Comparison of ENCODE assay signal across 1 cellular context in the genomic region with DNA sequence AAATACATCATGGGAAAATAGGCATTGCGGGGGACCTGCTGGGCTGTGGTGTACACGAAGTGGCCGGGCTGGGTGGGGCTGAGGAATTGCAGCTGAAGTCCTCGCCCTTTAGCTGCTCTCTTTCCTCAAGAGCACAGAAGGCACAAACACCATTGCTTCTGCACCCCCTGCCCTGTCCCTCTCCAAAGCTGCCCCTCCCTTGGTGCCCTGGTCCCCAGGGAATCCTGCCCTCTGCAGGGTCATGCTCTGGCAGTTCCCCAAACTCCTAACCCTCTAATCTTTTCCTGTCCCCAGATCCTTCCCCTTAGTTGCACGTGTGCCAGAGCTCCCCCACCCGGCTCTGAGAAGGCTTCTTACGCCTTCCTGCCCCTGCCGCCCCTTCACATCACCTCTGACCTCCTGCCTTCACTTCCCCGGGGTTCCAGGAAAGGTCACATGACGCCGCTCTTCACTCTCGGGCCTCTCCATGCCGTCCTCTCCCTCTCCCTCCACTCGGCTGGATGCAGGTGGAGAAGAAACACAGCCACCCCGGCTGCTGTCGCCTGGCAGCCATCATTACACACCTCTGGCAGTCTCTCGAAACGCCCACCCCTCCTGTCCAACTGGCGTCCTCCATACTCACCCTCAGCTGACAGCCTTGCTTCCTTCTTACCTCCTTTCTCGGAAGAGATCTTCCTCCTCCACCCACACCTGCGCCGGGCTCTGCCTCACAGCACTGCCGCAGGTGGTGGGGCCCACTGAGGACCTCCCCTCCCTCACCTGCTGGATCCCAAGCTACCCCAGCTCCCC.
A peak's percentile ranks its signal among the peaks of the same experiment; 100 is the strongest.
TF ChIP-seq lines count a peak whose summit lies in the region.

No MANE protein-coding gene starts in this region.

TF ChIP-seq in HepG2, 621 proteins besides CTCF, POLR2A, EP300 and RAD21 (continues in another document):
- 0 out of 2 replicates have a peak, but pooled peaks have one; percentile 14 for TF ChIP-seq SP5 (CRISPR knock-in tag; IDR thresholded peaks at IDR 0.05; ENCODE audit: borderline replicate concordance, low read depth)
- TF ChIP-seq EHMT2 (IDR thresholded peaks at IDR 0.05; ENCODE audit: borderline replicate concordance, low read depth, low read length): no peak
- TF ChIP-seq, protein P1, sequence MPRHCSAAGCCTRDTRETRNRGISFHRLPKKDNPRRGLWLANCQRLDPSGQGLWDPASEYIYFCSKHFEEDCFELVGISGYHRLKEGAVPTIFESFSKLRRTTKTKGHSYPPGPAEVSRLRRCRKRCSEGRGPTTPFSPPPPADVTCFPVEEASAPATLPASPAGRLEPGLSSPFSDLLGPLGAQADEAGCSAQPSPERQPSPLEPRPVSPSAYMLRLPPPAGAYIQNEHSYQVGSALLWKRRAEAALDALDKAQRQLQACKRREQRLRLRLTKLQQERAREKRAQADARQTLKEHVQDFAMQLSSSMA (CRISPR knock-in tag; IDR thresholded peaks at IDR 0.05): no peak
- no peak for TF ChIP-seq CHD2 (IDR thresholded peaks at IDR 0.05; ENCODE audit: low read depth, low read length)
- TF ChIP-seq ZNF225 (CRISPR knock-in tag; IDR thresholded peaks at IDR 0.05): no peak
- no peak for TF ChIP-seq ADNP (CRISPR knock-in tag; IDR thresholded peaks at IDR 0.05)
- TF ChIP-seq SATB2 (CRISPR knock-in tag; IDR thresholded peaks at IDR 0.05): no peak
- no peak for TF ChIP-seq KMT2A (CRISPR knock-in tag; IDR thresholded peaks at IDR 0.05)
- TF ChIP-seq, protein P2, sequence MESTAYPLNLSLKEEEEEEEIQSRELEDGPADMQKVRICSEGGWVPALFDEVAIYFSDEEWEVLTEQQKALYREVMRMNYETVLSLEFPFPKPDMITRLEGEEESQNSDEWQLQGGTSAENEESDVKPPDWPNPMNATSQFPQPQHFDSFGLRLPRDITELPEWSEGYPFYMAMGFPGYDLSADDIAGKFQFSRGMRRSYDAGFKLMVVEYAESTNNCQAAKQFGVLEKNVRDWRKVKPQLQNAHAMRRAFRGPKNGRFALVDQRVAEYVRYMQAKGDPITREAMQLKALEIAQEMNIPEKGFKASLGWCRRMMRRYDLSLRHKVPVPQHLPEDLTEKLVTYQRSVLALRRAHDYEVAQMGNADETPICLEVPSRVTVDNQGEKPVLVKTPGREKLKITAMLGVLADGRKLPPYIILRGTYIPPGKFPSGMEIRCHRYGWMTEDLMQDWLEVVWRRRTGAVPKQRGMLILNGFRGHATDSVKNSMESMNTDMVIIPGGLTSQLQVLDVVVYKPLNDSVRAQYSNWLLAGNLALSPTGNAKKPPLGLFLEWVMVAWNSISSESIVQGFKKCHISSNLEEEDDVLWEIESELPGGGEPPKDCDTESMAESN (CRISPR knock-in tag; conservative IDR thresholded peaks at IDR 0.05): no peak
- TF ChIP-seq REXO4 (CRISPR knock-in tag; IDR thresholded peaks at IDR 0.05; ENCODE audit: borderline replicate concordance): no peak
- no peak for TF ChIP-seq FOXM1 (CRISPR knock-in tag; IDR thresholded peaks at IDR 0.05)
- peak; percentile 71 for TF ChIP-seq IKZF4 (CRISPR knock-in tag; IDR thresholded peaks at IDR 0.05; ENCODE audit: borderline replicate concordance, low read depth, not compliant biosample characterization)
- TF ChIP-seq MAZ (IDR thresholded peaks at IDR 0.05; ENCODE audit: borderline replicate concordance, low read depth, low read length): no peak
- no peak for TF ChIP-seq MAZ (CRISPR knock-in tag; IDR thresholded peaks at IDR 0.05; ENCODE audit: low read depth)
- no peak for TF ChIP-seq MXD4 (CRISPR knock-in tag; IDR thresholded peaks at IDR 0.05)
- TF ChIP-seq, protein P3, sequence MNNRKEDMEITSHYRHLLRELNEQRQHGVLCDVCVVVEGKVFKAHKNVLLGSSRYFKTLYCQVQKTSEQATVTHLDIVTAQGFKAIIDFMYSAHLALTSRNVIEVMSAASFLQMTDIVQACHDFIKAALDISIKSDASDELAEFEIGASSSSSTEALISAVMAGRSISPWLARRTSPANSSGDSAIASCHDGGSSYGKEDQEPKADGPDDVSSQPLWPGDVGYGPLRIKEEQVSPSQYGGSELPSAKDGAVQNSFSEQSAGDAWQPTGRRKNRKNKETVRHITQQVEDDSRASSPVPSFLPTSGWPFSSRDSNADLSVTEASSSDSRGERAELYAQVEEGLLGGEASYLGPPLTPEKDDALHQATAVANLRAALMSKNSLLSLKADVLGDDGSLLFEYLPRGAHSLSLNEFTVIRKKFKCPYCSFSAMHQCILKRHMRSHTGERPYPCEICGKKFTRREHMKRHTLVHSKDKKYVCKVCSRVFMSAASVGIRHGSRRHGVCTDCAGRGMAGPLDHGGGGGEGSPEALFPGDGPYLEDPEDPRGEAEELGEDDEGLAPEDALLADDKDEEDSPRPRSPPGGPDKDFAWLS (CRISPR knock-in tag; IDR thresholded peaks at IDR 0.05; ENCODE audit: borderline replicate concordance): no peak
- TF ChIP-seq KDM5B (CRISPR knock-in tag; IDR thresholded peaks at IDR 0.05; ENCODE audit: borderline replicate concordance): no peak
- TF ChIP-seq, protein P4, sequence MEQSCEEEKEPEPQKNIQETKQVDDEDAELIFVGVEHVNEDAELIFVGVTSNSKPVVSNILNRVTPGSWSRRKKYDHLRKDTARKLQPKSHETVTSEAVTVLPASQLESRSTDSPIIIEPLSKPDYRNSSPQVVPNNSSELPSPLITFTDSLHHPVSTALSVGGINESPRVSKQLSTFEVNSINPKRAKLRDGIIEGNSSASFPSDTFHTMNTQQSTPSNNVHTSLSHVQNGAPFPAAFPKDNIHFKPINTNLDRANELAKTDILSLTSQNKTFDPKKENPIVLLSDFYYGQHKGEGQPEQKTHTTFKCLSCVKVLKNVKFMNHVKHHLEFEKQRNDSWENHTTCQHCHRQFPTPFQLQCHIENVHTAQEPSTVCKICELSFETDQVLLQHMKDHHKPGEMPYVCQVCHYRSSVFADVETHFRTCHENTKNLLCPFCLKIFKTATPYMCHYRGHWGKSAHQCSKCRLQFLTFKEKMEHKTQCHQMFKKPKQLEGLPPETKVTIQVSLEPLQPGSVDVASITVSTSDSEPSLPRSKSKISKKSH (CRISPR knock-in tag; IDR thresholded peaks at IDR 0.05; ENCODE audit: borderline replicate concordance): 0 out of 2 replicates have a peak, but pooled peaks have one; percentile 3
- TF ChIP-seq BRCA1 (CRISPR knock-in tag; IDR thresholded peaks at IDR 0.05): no peak
- TF ChIP-seq, protein P5, sequence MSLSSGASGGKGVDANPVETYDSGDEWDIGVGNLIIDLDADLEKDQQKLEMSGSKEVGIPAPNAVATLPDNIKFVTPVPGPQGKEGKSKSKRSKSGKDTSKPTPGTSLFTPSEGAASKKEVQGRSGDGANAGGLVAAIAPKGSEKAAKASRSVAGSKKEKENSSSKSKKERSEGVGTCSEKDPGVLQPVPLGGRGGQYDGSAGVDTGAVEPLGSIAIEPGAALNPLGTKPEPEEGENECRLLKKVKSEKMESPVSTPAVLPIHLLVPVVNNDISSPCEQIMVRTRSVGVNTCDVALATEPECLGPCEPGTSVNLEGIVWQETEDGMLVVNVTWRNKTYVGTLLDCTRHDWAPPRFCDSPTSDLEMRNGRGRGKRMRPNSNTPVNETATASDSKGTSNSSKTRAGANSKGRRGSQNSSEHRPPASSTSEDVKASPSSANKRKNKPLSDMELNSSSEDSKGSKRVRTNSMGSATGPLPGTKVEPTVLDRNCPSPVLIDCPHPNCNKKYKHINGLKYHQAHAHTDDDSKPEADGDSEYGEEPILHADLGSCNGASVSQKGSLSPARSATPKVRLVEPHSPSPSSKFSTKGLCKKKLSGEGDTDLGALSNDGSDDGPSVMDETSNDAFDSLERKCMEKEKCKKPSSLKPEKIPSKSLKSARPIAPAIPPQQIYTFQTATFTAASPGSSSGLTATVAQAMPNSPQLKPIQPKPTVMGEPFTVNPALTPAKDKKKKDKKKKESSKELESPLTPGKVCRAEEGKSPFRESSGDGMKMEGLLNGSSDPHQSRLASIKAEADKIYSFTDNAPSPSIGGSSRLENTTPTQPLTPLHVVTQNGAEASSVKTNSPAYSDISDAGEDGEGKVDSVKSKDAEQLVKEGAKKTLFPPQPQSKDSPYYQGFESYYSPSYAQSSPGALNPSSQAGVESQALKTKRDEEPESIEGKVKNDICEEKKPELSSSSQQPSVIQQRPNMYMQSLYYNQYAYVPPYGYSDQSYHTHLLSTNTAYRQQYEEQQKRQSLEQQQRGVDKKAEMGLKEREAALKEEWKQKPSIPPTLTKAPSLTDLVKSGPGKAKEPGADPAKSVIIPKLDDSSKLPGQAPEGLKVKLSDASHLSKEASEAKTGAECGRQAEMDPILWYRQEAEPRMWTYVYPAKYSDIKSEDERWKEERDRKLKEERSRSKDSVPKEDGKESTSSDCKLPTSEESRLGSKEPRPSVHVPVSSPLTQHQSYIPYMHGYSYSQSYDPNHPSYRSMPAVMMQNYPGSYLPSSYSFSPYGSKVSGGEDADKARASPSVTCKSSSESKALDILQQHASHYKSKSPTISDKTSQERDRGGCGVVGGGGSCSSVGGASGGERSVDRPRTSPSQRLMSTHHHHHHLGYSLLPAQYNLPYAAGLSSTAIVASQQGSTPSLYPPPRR (CRISPR knock-in tag; IDR thresholded peaks at IDR 0.05; ENCODE audit: borderline replicate concordance): 0 out of 2 replicates have a peak, but pooled peaks have one; percentile 38
- TF ChIP-seq, protein P6, sequence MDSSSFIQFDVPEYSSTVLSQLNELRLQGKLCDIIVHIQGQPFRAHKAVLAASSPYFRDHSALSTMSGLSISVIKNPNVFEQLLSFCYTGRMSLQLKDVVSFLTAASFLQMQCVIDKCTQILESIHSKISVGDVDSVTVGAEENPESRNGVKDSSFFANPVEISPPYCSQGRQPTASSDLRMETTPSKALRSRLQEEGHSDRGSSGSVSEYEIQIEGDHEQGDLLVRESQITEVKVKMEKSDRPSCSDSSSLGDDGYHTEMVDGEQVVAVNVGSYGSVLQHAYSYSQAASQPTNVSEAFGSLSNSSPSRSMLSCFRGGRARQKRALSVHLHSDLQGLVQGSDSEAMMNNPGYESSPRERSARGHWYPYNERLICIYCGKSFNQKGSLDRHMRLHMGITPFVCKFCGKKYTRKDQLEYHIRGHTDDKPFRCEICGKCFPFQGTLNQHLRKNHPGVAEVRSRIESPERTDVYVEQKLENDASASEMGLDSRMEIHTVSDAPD (CRISPR knock-in tag; IDR thresholded peaks at IDR 0.05): no peak
- no peak for TF ChIP-seq ZNF24 (IDR thresholded peaks at IDR 0.05)
- no peak for TF ChIP-seq ZNF570 (CRISPR knock-in tag; IDR thresholded peaks at IDR 0.05; ENCODE audit: borderline replicate concordance)
- TF ChIP-seq, protein P7, sequence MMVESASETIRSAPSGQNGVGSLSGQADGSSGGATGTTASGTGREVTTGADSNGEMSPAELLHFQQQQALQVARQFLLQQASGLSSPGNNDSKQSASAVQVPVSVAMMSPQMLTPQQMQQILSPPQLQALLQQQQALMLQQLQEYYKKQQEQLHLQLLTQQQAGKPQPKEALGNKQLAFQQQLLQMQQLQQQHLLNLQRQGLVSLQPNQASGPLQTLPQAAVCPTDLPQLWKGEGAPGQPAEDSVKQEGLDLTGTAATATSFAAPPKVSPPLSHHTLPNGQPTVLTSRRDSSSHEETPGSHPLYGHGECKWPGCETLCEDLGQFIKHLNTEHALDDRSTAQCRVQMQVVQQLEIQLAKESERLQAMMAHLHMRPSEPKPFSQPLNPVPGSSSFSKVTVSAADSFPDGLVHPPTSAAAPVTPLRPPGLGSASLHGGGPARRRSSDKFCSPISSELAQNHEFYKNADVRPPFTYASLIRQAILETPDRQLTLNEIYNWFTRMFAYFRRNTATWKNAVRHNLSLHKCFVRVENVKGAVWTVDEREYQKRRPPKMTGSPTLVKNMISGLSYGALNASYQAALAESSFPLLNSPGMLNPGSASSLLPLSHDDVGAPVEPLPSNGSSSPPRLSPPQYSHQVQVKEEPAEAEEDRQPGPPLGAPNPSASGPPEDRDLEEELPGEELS (CRISPR knock-in tag; IDR thresholded peaks at IDR 0.05): peak; percentile 12; the same call in 1 of the 2 replicates
- no peak for TF ChIP-seq PHF21A (CRISPR knock-in tag; IDR thresholded peaks at IDR 0.05)
- no peak for TF ChIP-seq ZFX (CRISPR knock-in tag; IDR thresholded peaks at IDR 0.05; ENCODE audit: low read depth)
- TF ChIP-seq, protein P8, sequence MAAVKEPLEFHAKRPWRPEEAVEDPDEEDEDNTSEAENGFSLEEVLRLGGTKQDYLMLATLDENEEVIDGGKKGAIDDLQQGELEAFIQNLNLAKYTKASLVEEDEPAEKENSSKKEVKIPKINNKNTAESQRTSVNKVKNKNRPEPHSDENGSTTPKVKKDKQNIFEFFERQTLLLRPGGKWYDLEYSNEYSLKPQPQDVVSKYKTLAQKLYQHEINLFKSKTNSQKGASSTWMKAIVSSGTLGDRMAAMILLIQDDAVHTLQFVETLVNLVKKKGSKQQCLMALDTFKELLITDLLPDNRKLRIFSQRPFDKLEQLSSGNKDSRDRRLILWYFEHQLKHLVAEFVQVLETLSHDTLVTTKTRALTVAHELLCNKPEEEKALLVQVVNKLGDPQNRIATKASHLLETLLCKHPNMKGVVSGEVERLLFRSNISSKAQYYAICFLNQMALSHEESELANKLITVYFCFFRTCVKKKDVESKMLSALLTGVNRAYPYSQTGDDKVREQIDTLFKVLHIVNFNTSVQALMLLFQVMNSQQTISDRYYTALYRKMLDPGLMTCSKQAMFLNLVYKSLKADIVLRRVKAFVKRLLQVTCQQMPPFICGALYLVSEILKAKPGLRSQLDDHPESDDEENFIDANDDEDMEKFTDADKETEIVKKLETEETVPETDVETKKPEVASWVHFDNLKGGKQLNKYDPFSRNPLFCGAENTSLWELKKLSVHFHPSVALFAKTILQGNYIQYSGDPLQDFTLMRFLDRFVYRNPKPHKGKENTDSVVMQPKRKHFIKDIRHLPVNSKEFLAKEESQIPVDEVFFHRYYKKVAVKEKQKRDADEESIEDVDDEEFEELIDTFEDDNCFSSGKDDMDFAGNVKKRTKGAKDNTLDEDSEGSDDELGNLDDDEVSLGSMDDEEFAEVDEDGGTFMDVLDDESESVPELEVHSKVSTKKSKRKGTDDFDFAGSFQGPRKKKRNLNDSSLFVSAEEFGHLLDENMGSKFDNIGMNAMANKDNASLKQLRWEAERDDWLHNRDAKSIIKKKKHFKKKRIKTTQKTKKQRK (IDR thresholded peaks at IDR 0.05; ENCODE audit: low read length): no peak
- no peak for TF ChIP-seq GABPA (IDR thresholded peaks at IDR 0.05; ENCODE audit: low read depth, low read length)
- no peak for TF ChIP-seq GABPA (CRISPR knock-in tag; IDR thresholded peaks at IDR 0.05; ENCODE audit: low read depth)
- TF ChIP-seq RBM39 (IDR thresholded peaks at IDR 0.05; ENCODE audit: low read depth, low read length, poor library complexity, severe bottlenecking): no peak
- no peak for TF ChIP-seq CC2D1A (CRISPR knock-in tag; IDR thresholded peaks at IDR 0.05)
- TF ChIP-seq SALL1 (CRISPR knock-in tag; IDR thresholded peaks at IDR 0.05): 0 out of 2 replicates have a peak, but pooled peaks have one; percentile 29
- no peak for TF ChIP-seq TCF12 (IDR thresholded peaks at IDR 0.05)
- no peak for TF ChIP-seq TCF12 (CRISPR knock-in tag; IDR thresholded peaks at IDR 0.05)
- TF ChIP-seq, protein P9, sequence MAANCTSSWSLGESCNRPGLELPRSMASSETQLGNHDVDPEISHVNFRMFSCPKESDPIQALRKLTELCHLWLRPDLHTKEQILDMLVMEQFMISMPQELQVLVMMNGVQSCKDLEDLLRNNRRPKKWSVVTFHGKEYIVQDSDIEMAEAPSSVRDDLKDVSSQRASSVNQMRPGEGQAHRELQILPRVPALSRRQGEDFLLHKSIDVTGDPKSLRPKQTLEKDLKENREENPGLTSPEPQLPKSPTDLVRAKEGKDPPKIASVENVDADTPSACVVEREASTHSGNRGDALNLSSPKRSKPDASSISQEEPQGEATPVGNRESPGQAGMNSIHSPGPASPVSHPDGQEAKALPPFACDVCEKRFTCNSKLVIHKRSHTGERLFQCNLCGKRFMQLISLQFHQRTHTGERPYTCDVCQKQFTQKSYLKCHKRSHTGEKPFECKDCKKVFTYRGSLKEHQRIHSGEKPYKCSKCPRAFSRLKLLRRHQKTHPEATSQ (CRISPR knock-in tag; IDR thresholded peaks at IDR 0.05; ENCODE audit: borderline replicate concordance): no peak
- no peak; the same call in 1 of the 2 replicates for TF ChIP-seq ZNF350 (CRISPR knock-in tag; IDR thresholded peaks at IDR 0.05; ENCODE audit: borderline replicate concordance, low read depth)
- no peak for TF ChIP-seq ARNT (IDR thresholded peaks at IDR 0.05)
- TF ChIP-seq SOX6 (IDR thresholded peaks at IDR 0.05): no peak
- TF ChIP-seq SOX6 (CRISPR knock-in tag; IDR thresholded peaks at IDR 0.05): peak; percentile 17; the same call in 1 of the 2 replicates
